In genomic region chr10:92204238-92204637, GRCh38 we compare ENCODE assay signal across 21 cellular contexts.
DNase-seq lines count a peak whose midpoint lies in the region; FAIRE-seq and TF ChIP-seq lines count a peak whose summit lies in the region.
"Had no signal": no experiment of that assay in that cellular context is flagged by ENCODE, and none has a peak within 500 bp of the region (broad histone marks: within the 10 kb centered on the region; RNA-seq: fewer than 3 reads in every experiment).

No MANE protein-coding gene starts in this region.

- H2AFZ ChIP-seq in H9 (ENCODE audit: low read length), result no peak overlapping the region

- no peak overlapping the region for H2BK20ac ChIP-seq in H9 (ENCODE audit: low read depth, low read length, poor library complexity, severe bottlenecking)

- H3K36me3 Mint-ChIP-seq in Calu3 (ENCODE audit: insufficient read depth, unreplicated experiment) (no peaks in the 10 kb centered on the region), H9 (ENCODE audit: insufficient read depth in 1 of 3, low read depth in 3 of 3) (no peaks in the 10 kb centered on the region)

- H3K27ac ChIP-seq in colonic mucosa (no peak overlapping the region), H9 (ENCODE audit: insufficient read length, low read depth, low read length) (no peak overlapping the region)
- H3K27ac ChIP-seq: left lung, SJSA1 had no signal

- CTCF ChIA-PET in Calu3 (lab: Charles Lee), result interaction anchor here (0.7 kb wide), 1 partner anchor 63 kb away, joined by 4 read pairs; no protein-coding TSS in a partner anchor

- H2BK15ac ChIP-seq in H9 (ENCODE audit: low read depth, low read length), result no peak overlapping the region

- no peak overlapping the region for H3K4me3 ChIP-seq in LNCaP clone FGC (ENCODE audit: low read depth, low read length)
- no peak overlapping the region for H3K4me3 ChIP-seq in colonic mucosa
- H3K4me3 ChIP-seq: left lung, SJSA1 had no signal

- no peak overlapping the region for H3K9ac ChIP-seq in colonic mucosa (ENCODE audit: low read depth in 2 of 2, low read length in 2 of 2)
- no peak overlapping the region for H3K9ac ChIP-seq in H9 (ENCODE audit: extremely low read depth, insufficient read length, low read length)

- H2BK12ac ChIP-seq in H9 (ENCODE audit: insufficient read length, low read depth, low read length), result no peak overlapping the region

- no peak overlapping the region for H4K5ac ChIP-seq in H9 (ENCODE audit: insufficient read length, low read depth, low read length)

- H3K27me3 Mint-ChIP-seq in Calu3 (ENCODE audit: unreplicated experiment), result no peaks in the 10 kb centered on the region
- no peaks in the 10 kb centered on the region for H3K27me3 Mint-ChIP-seq in H9 (ENCODE audit: low read depth)
- H3K27me3 Mint-ChIP-seq: activated naive CD8-positive, alpha-beta T cell treated with anti-CD3 and anti-CD28 coated beads, Interleukin-2, amount 10 ng/mL, durations not matched to agents 7 days and 5 days; CD4-positive, alpha-beta memory T cell had no signal

- no peak overlapping the region for H3K56ac ChIP-seq in H9 (ENCODE audit: insufficient read length, low read depth, low read length)

- H3K14ac ChIP-seq in H9 (ENCODE audit: insufficient read depth, low read length), result no peak overlapping the region

- no peaks in the 10 kb centered on the region for H3K79me2 ChIP-seq in H9 (ENCODE audit: insufficient read depth, low read length)

- no peak overlapping the region for H3K4me3 Mint-ChIP-seq in Calu3 (ENCODE audit: low read depth, unreplicated experiment)
- H3K4me3 Mint-ChIP-seq in H9, result no peak overlapping the region
- H3K4me3 Mint-ChIP-seq: activated naive CD8-positive, alpha-beta T cell treated with anti-CD3 and anti-CD28 coated beads, Interleukin-2, amount 10 ng/mL, durations not matched to agents 7 days and 5 days; CD4-positive, alpha-beta memory T cell; neural crest cell; T-helper 1 cell treated with Interleukin-12 subunit alpha and Interleukin-12 subunit beta and Interleukin-4 antibody, amounts not matched to agents 30 μg/mL and 1 μg/mL, for 36 hours had no signal

- intact Hi-C loops in colonic mucosa (cut with DNase I), result no loop called here
- intact Hi-C loops in Calu3 (cut with micrococcal nuclease; ENCODE audit: unreplicated experiment), result no loop called here

- no peak overlapping the region for H4K8ac ChIP-seq in H9 (replicated peaks; ENCODE audit: insufficient read length, low read depth, low read length)

- no peaks in the 10 kb centered on the region for H3K79me1 ChIP-seq in H9 (ENCODE audit: insufficient read depth, low read depth, low read length, poor library complexity, severe bottlenecking)

- TF ChIP-seq CTCF in D721Med (IDR thresholded peaks at IDR 0.05; ENCODE audit: insufficient read depth, missing control alignments), result no peak
- peak; percentile 22 for TF ChIP-seq CTCF in LNCaP clone FGC (IDR thresholded peaks at IDR 0.05; ENCODE audit: control insufficient read depth, extremely low read depth, insufficient read depth)
- TF ChIP-seq CTCF in colonic mucosa (IDR thresholded peaks at IDR 0.05), result no peak
- TF ChIP-seq CTCF in Calu3 (IDR thresholded peaks at IDR 0.05; ENCODE audit: unreplicated experiment), result no peak
- no peak for TF ChIP-seq CTCF in H9 (conservative IDR thresholded peaks at IDR 0.05)

- H3K36me3 ChIP-seq in colonic mucosa, result no peaks in the 10 kb centered on the region
- H3K36me3 ChIP-seq: left lung, SJSA1 had no signal

- H3K4ac ChIP-seq in H9 (ENCODE audit: low read depth, low read length), result no peak overlapping the region

- H3K9me3 Mint-ChIP-seq in Calu3 (ENCODE audit: low read depth, unreplicated experiment) (no peaks in the 10 kb centered on the region), H9 (no peaks in the 10 kb centered on the region)
- H3K9me3 Mint-ChIP-seq: activated naive CD8-positive, alpha-beta T cell treated with anti-CD3 and anti-CD28 coated beads, Interleukin-2, amount 10 ng/mL, durations not matched to agents 7 days and 5 days; activated T-helper 2 cell treated with anti-CD3 and anti-CD28 coated beads, Interferon-gamma antibody, Interleukin-2, Interleukin-4, amounts not matched to agents 10 μg/mL and 5 μg/mL and 100 μg/mL, durations not matched to agents 14 hours and 24 hours and 36 hours; neural crest cell; T-helper 1 cell treated with Interleukin-12 subunit alpha and Interleukin-12 subunit beta and Interleukin-4 antibody, amounts not matched to agents 30 μg/mL and 1 μg/mL, for 36 hours had no signal

- H3K27ac Mint-ChIP-seq in Calu3 (ENCODE audit: unreplicated experiment) (no peak overlapping the region), H9 (no peak overlapping the region)
- H3K27ac Mint-ChIP-seq: activated naive CD8-positive, alpha-beta T cell treated with anti-CD3 and anti-CD28 coated beads, Interleukin-2, amount 10 ng/mL, durations not matched to agents 7 days and 5 days; activated T-helper 2 cell treated with anti-CD3 and anti-CD28 coated beads, Interferon-gamma antibody, Interleukin-2, Interleukin-4, amounts not matched to agents 10 μg/mL and 5 μg/mL and 100 μg/mL, durations not matched to agents 14 hours and 24 hours and 36 hours; CD4-positive, alpha-beta memory T cell; T-helper 1 cell treated with Interleukin-12 subunit alpha and Interleukin-12 subunit beta and Interleukin-4 antibody, amounts not matched to agents 30 μg/mL and 1 μg/mL, for 36 hours had no signal

- no peaks in the 10 kb centered on the region for H3K23me2 ChIP-seq in H9 (ENCODE audit: insufficient read length, low read depth, low read length, poor library complexity, severe bottlenecking)

- FAIRE-seq in D721Med (lab: Jason Lieb, UNC), result peak; percentile 63
- FAIRE-seq: H1 had no signal

- no peak overlapping the region for H2BK120ac ChIP-seq in H9 (ENCODE audit: low read depth, low read length, poor library complexity, severe bottlenecking)

- no peak overlapping the region for H3T11ph ChIP-seq in H9 (ENCODE audit: low read length)

- H2AK5ac ChIP-seq in H9 (ENCODE audit: insufficient read length, low read length), result no peak overlapping the region

- BruUV-seq in Calu3 (replicated peaks; lab: Mats Ljungman, UMichigan), result no TSS peak

- WGBS in H9 (ENCODE audit: extremely low coverage, insufficient read length, low lambda C conversion rate), result no CpG with 5 or more reads among the region's 5 CpGs

- H3K27me3 ChIP-seq in colonic mucosa (no peaks in the 10 kb centered on the region), H9 (ENCODE audit: insufficient read depth, low read length) (no peaks in the 10 kb centered on the region)
- H3K27me3 ChIP-seq: left lung, SJSA1 had no signal

- no peaks in the 10 kb centered on the region for H4K20me1 ChIP-seq in H9 (ENCODE audit: control insufficient read depth, insufficient read depth, insufficient read length)

- H3K23ac ChIP-seq in H9 (ENCODE audit: insufficient read length, low read depth, low read length), result no peak overlapping the region

- H3K4me1 ChIP-seq in colonic mucosa (no peaks in the 10 kb centered on the region), H9 (ENCODE audit: insufficient read depth, low read length) (no peaks in the 10 kb centered on the region)
- H3K4me1 ChIP-seq: SJSA1 had no signal

- H4K91ac ChIP-seq in H9 (ENCODE audit: insufficient read length, low read depth, low read length), result no peak overlapping the region

- H3K4me2 ChIP-seq in H9 (ENCODE audit: insufficient read depth, insufficient read length, low read length), result no peak overlapping the region

- H3K18ac ChIP-seq in H9 (ENCODE audit: insufficient read length, low read depth, low read length), result no peak overlapping the region

- H2BK5ac ChIP-seq in H9 (ENCODE audit: insufficient read length, low read length), result no peak overlapping the region

- H3K9me3 ChIP-seq in colonic mucosa (no peaks in the 10 kb centered on the region), H9 (ENCODE audit: control insufficient read depth, low read depth, low read length) (no peaks in the 10 kb centered on the region)
- H3K9me3 ChIP-seq: left lung, SJSA1 had no signal

- DNase-seq in D721Med (ENCODE audit: insufficient read length, low spot score) (no peak), LNCaP clone FGC (ENCODE audit: low read depth) (peak; percentile 57), NCI-H524 treated with DMSO at 0.1 percent for 48 hours (lab: John Stamatoyannopoulos, UW) (peak; percentile 59), colonic mucosa (peak; percentile 32), Calu3 (no peak), medulla oblongata (ENCODE audit: extremely low spot score) (no peak), H9 (no peak)
- DNase-seq: activated CD4-positive, alpha-beta T cell treated with anti-CD3 and anti-CD28 coated beads, Interleukin-2, amount 50 U/mL, for 1 hour; activated naive CD8-positive, alpha-beta T cell treated with anti-CD3 and anti-CD28 coated beads, Interleukin-2, amount 10 ng/mL, durations not matched to agents 7 days and 5 days; CD4-positive, alpha-beta memory T cell; head of caudate nucleus; left lung; NCI-H226; posterior cingulate gyrus; stimulated activated CD4-positive, alpha-beta T cell treated with anti-CD3 and anti-CD28 coated beads, Interleukin-2, amount 100 ng/mL, for 24 hours; stimulated activated naive CD4-positive, alpha-beta T cell had no signal

- H3K4me1 Mint-ChIP-seq in Calu3 (ENCODE audit: low read depth, unreplicated experiment) (no peaks in the 10 kb centered on the region), H9 (no peaks in the 10 kb centered on the region)
- H3K4me1 Mint-ChIP-seq: neural crest cell had no signal

Comparison
In these comparisons a context has a peak if more than half of its experiments do, and no peak if none do; other contexts are left out.
1. DNase-seq: peak in LNCaP clone FGC (single experiment), NCI-H524 treated with DMSO at 0.1 percent for 48 hours (single experiment) and colonic mucosa (single experiment); none in D721Med (single experiment), Calu3 (single experiment), medulla oblongata (single experiment) and H9 (single experiment).